ENCODE assay signal across 8 cellular contexts in the genomic region with DNA sequence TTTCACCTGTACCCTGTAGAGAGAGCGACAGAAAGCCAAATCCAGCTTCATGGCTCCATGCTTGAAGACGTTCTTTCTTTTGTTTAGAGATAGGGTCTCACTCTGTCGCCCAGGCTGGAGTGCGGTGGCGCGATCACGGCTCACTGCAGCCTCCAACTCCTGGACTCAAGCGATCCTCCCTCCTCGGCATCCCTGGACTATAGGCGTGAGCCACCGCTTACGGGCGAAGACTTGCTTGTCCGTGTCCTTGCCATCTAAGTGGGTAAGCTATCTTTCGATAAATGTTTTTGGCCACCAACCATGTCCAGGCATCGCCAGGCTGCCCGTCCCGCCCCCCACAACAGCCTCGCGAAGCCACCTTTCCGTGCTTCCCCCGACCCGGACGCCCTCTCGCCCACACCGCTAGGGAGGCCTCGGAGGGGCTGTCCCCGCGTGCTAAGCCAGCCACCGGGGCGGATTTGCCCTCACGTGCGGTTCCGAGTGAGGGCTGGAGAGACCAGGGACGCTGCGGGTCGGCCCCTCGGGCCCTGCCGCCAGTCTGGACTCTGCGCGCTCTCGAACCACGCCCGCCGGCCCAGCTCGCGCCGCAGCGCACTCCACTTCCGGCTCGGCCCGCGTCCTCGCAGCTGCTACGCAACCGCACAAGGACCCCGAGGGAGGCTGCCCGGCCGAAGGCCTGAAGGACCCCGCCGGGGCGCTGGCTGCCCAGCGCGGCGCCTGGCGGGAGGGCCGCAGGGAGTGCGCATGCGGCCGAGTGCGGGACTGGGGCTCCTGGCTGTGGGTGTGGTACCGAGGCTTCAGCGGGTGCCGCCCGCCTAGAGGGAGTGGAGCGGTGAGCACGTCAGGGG. TPM values are rescaled to one million over a fixed set of nuclear protein-coding genes. Genes with fewer than 3 reads are reported as not detected.
A peak's percentile ranks its signal among the peaks of the same experiment; 100 is the strongest.
DNase-seq lines count a peak whose midpoint lies in the region; ATAC-seq and TF ChIP-seq lines count a peak whose summit lies in the region.
"Not testable (repeated sequence)": the region's sequence is repeated elsewhere in the genome, so short reads cannot be mapped to it uniquely, and the experiment has no call there.

TSS of gene RABL2B (minus strand) at position 604 of the 848 bp plus-strand sequence. CDS start 1,342 bp downstream, outside the sequence.

- H3K4me3 ChIP-seq in spleen = peak within 1 kb of the TSS; percentile 38 to 71 (median 55)

- not testable (repeated sequence) for TF ChIP-seq CTCF in AG09319 (IDR thresholded peaks at IDR 0.05; ENCODE audit: low read depth, low read length)
- peak in 1 of 11 experiments; percentile 32 for TF ChIP-seq CTCF in spleen (IDR thresholded peaks at IDR 0.05 in 8 of 11, conservative IDR thresholded peaks at IDR 0.05 in 3 of 11)

- intact Hi-C loops in spleen (cut with DNase I; ENCODE audit: low total_unique reads) = not testable (repeated sequence)

- ATAC-seq in GM19023 (IDR thresholded peaks at IDR 0.05; ENCODE audit: unreplicated experiment) = peak; percentile 99
- peak; percentile 91 for ATAC-seq in HG03159 (IDR thresholded peaks at IDR 0.05; ENCODE audit: unreplicated experiment)
- peak; percentile 91 to 95 for ATAC-seq in activated CD4-positive, CD25-positive, alpha-beta regulatory T cell treated with anti-CD3 and anti-CD28 coated beads, Interleukin-2, amount 50 U/mL, for 24 hours

- not testable (repeated sequence) for H3K27me3 ChIP-seq in spleen (replicated peaks in 1 of 7)

- peak within 1 kb of the TSS in 5 of 8 donors; percentile 39 to 70 (median 67) for H3K27ac ChIP-seq in spleen

- WGBS in spleen, 5 donors = 0 to 2% (median 0%) methylated on average over 13 to 61 of the region's 77 CpGs

- not testable (repeated sequence) for H3K9me3 ChIP-seq in spleen

- peaks cover 0 to 15% (median 0%) of the 10 kb centered on the region in 6 donors for H3K36me3 ChIP-seq in spleen

- peaks cover 0 to 11% (median 3%) of the 10 kb centered on the region in 6 donors for H3K4me1 ChIP-seq in spleen

- DNase-seq in AG09319 (ENCODE audit: extremely low read depth, low read depth) = peak; percentile 59
- DNase-seq in NCI-H446 (lab: John Stamatoyannopoulos, UW) = peak; percentile 47 to 84
- peak; percentile 89 for DNase-seq in central memory CD4-positive, alpha-beta T cell
- peak; percentile 84 for DNase-seq in iris pigment epithelial cell (ENCODE audit: low read depth)
- DNase-seq in spleen = peak; percentile 98

- not testable (repeated sequence) for TF ChIP-seq POLR2A in spleen (IDR thresholded peaks at IDR 0.05)

RNA-seq across cellular contexts. Expression of gene RABL2B, which starts in this region (rescaled TPM):
- total RNA-seq in spleen = 10 to 100 TPM; 17.1 to 46.9 (median 20.7) TPM
- 10 to 100 TPM; 14.5 to 21.4 (median 14.9) TPM for polyA plus RNA-seq in spleen

Comparison
In these comparisons a context has a peak if more than half of its experiments do, and no peak if none do; other contexts are left out.
1. Peak in every context shown above with its lines: DNase-seq, ATAC-seq, H3K4me3 ChIP-seq and H3K27ac ChIP-seq.